Comparison of ENCODE assay signal across 8 cellular contexts in genomic region chr20:36773548-36774242, GRCh38. TPM values are rescaled to one million over a fixed set of nuclear protein-coding genes. Genes with fewer than 3 reads are reported as not detected.
DNase-seq lines count a peak whose midpoint lies in the region; ATAC-seq and TF ChIP-seq lines count a peak whose summit lies in the region.

TSS of gene DSN1 (minus strand) at chr20:36773763. CDS start at chr20:36771458, 2,305 bp downstream.

- H3K27me3 ChIP-seq in IMR-90 (ENCODE audit: control insufficient read depth, insufficient read depth, low read length): no peaks in the 10 kb centered on the region

- H2AK5ac ChIP-seq in IMR-90 (ENCODE audit: low read depth, low read length): peak within 1 kb of the TSS; percentile 97

- H3K9me2 ChIP-seq in OCI-LY7 (ENCODE audit: insufficient read depth, low read length): no peaks in the 10 kb centered on the region

- peak; percentile 77 for ATAC-seq in GM21528 (IDR thresholded peaks at IDR 0.05; ENCODE audit: low FRiP score, unreplicated experiment)
- ATAC-seq in IMR-90 (ENCODE audit: low read depth): peak; percentile 93

- BruUV-seq in IMR-90 (replicated peaks; lab: Mats Ljungman, UMichigan) (no TSS peak), OCI-LY7 (replicated peaks; lab: Mats Ljungman, UMichigan) (no TSS peak)

- H3K9me1 ChIP-seq in IMR-90 (ENCODE audit: insufficient read depth, low read length): no peaks in the 10 kb centered on the region

- dilution Hi-C loops in IMR-90 (cut with HindIII; ENCODE audit: low sequenced_read_pairs, unreplicated experiment): no loop called here

- H3K27ac ChIP-seq in IMR-90 (ENCODE audit: insufficient read depth, low read length) (peak within 1 kb of the TSS; percentile 93), OCI-LY7 (ENCODE audit: low read depth, low read length, poor library complexity, severe bottlenecking) (peak within 1 kb of the TSS; percentile 49)

- TF ChIP-seq CTCF in IMR-90 (conservative IDR thresholded peaks at IDR 0.05; ENCODE audit: low read depth, low read length) (no peak), OCI-LY7 (conservative IDR thresholded peaks at IDR 0.05; ENCODE audit: low read length) (no peak)

- H2BK120ac ChIP-seq in IMR-90 (ENCODE audit: low read depth, low read length): peak within 1 kb of the TSS; percentile 61; the same call in 1 of the 2 replicates

- H3K4ac ChIP-seq in IMR-90 (ENCODE audit: low read depth, low read length): peak within 1 kb of the TSS; percentile 99

- peak within 1 kb of the TSS; percentile 95 for H3K9ac ChIP-seq in IMR-90 (ENCODE audit: low read depth, low read length)

- peak within 1 kb of the TSS; percentile 98 for H4K5ac ChIP-seq in IMR-90 (ENCODE audit: low read depth, low read length)

- H3K56ac ChIP-seq in IMR-90 (ENCODE audit: extremely low read depth, insufficient read depth, low read length): peak within 1 kb of the TSS; percentile 95

- 0% methylated on average over 33 of the region's 65 CpGs; no CpG with 5 or more reads in 1 of the 2 experiments for WGBS in IMR-90 (ENCODE audit: extremely low coverage in 2 of 2, insufficient read length in 1 of 2), 2 experiments

- peaks cover 4 to 18% of the 10 kb centered on the region in 2 experiments; a peak in 3 of 4 replicates for H3K79me1 ChIP-seq in IMR-90 (ENCODE audit: low read depth in 1 of 2, low read length in 2 of 2)

- peak within 1 kb of the TSS; percentile 99 for H3K14ac ChIP-seq in IMR-90 (replicated peaks; ENCODE audit: low read depth, low read length)

- H2AFZ ChIP-seq in IMR-90 (replicated peaks; ENCODE audit: low read length, poor library complexity) (peak within 1 kb of the TSS; percentile 94), OCI-LY7 (ENCODE audit: low read length) (peak within 1 kb of the TSS; percentile 77)

- H2BK5ac ChIP-seq in IMR-90 (ENCODE audit: low read depth, low read length, poor library complexity, severe bottlenecking): peak within 1 kb of the TSS; percentile 87

- H3K4me1 ChIP-seq in IMR-90 (ENCODE audit: control insufficient read depth, insufficient read depth, low read length) (0 out of 2 replicates have a peak, but pooled peaks cover 6% of the 10 kb centered on the region), OCI-LY7 (ENCODE audit: insufficient read depth, low read length, poor library complexity, severe bottlenecking) (peaks cover 41% of the 10 kb centered on the region)

- DNase-seq in DMS 273 treated with DMSO at 0.1 percent for 48 hours (lab: John Stamatoyannopoulos, UW) (peak; percentile 84), IMR-90 (peak; percentile 97), OCI-LY7 (ENCODE audit: low spot score) (peak; percentile 97), activated T-cell treated with anti-CD3 and anti-CD28 coated beads for 1 hour (ENCODE audit: low read depth) (peak; percentile 99), epidermal melanocyte (ENCODE audit: insufficient read length, low spot score) (peak; percentile 88), middle frontal gyrus (ENCODE audit: extremely low spot score, low spot score) (peak; percentile 89)
- peak; percentile 97 to 98 for DNase-seq in stimulated activated CD8-positive, alpha-beta memory T cell treated with anti-CD3 and anti-CD28 coated beads, Interleukin-2, amount 100 ng/mL, for 1 hour (ENCODE audit: low read depth in 2 of 2)

- H3K4me3 ChIP-seq in IMR-90 (ENCODE audit: insufficient read depth, low read depth, low read length) (peak within 1 kb of the TSS; percentile 64), OCI-LY7 (ENCODE audit: low read depth, low read length, poor library complexity, severe bottlenecking) (peak within 1 kb of the TSS; percentile 86)

- in situ Hi-C loops in IMR-90 (cut with MboI; ENCODE audit: low sequenced_read_pairs): no loop called here

- H4K8ac ChIP-seq in IMR-90 (ENCODE audit: low read depth in 2 of 2, low read length in 2 of 2): peak within 1 kb of the TSS; percentile 99

- no peak for TF ChIP-seq RAD21 in IMR-90 (IDR thresholded peaks at IDR 0.05; ENCODE audit: low read length)

- H3K4me2 ChIP-seq in IMR-90 (ENCODE audit: low read depth, low read length): peak within 1 kb of the TSS; percentile 94
- H3K4me2 ChIP-seq in OCI-LY7 (ENCODE audit: low read length): peak within 1 kb of the TSS; percentile 79

- H2BK20ac ChIP-seq in IMR-90 (ENCODE audit: low read depth, low read length): no peak within 1 kb of the TSS

- H3K9me3 ChIP-seq in IMR-90 (ENCODE audit: control insufficient read depth, insufficient read depth, low read length) (no peaks in the 10 kb centered on the region), OCI-LY7 (ENCODE audit: low read length) (no peaks in the 10 kb centered on the region)

- H2BK15ac ChIP-seq in IMR-90 (ENCODE audit: low read depth, low read length): peak within 1 kb of the TSS; percentile 84; the same call in 1 of the 3 replicates

- intact Hi-C loops in IMR-90 (cut with micrococcal nuclease): no loop called here
- intact Hi-C loops in OCI-LY7 (cut with micrococcal nuclease; ENCODE audit: unreplicated experiment): loop anchor here (5.0 kb wide), 1 partner anchor 89 kb away; a partner anchor contains a TSS

- peak within 1 kb of the TSS; percentile 98 for H2AK9ac ChIP-seq in IMR-90 (replicated peaks; ENCODE audit: low read depth, low read length, poor library complexity)

- H3K36me3 ChIP-seq in IMR-90 (ENCODE audit: control insufficient read depth, insufficient read depth, low read length) (peaks cover 3% of the 10 kb centered on the region; the same call in 1 of the 2 replicates), OCI-LY7 (ENCODE audit: insufficient read depth, low read length) (peaks cover 26% of the 10 kb centered on the region; the same call in 1 of the 2 replicates)

- H3K23ac ChIP-seq in IMR-90 (ENCODE audit: low read depth, low read length): peak within 1 kb of the TSS; percentile 99

- POLR2A ChIA-PET in IMR-90 (lab: Charles Lee; ENCODE audit: unreplicated experiment) (no interaction called here), OCI-LY7 (lab: Charles Lee) (interaction anchor here (0.6 to 1.4 kb wide), 8 partner anchors 16 to 158 kb away, joined by 3 to 5 read pairs (median 4); no protein-coding TSS in a partner anchor)

- CTCF ChIA-PET in IMR-90 (lab: Yijun Ruan, JAX): interaction anchor here (0.6 to 1.2 kb wide), 6 partner anchors 19 to 90 kb away, joined by 3 to 4 read pairs (median 3); partner anchors contain the start of gene NDRG3
- CTCF ChIA-PET in OCI-LY7 (lab: Charles Lee; ENCODE audit: unreplicated experiment): interaction anchor here (0.6 to 0.9 kb wide), 4 partner anchors 28 to 130 kb away, joined by 3 to 5 read pairs (median 3); partner anchors contain the start of gene NDRG3

- no peaks in the 10 kb centered on the region for H4K20me1 ChIP-seq in IMR-90 (ENCODE audit: insufficient read depth, low read length)
- no peaks in the 10 kb centered on the region for H4K20me1 ChIP-seq in OCI-LY7 (ENCODE audit: insufficient read depth, low read length)

- TF ChIP-seq POLR2A in IMR-90 (IDR thresholded peaks at IDR 0.05; ENCODE audit: low read depth, low read length): peak; percentile 90

- H4K91ac ChIP-seq in IMR-90 (ENCODE audit: insufficient read depth, low read depth, low read length): peak within 1 kb of the TSS; percentile 99

- H3K18ac ChIP-seq in IMR-90 (ENCODE audit: low read depth, low read length): peak within 1 kb of the TSS; percentile 90

- H3K79me2 ChIP-seq in OCI-LY7 (ENCODE audit: insufficient read depth, low read depth, low read length): peaks cover 15% of the 10 kb centered on the region; the same call in 1 of the 2 replicates

TF ChIP-seq in IMR-90, 13 proteins besides CTCF, POLR2A, EP300 and RAD21:
- TF ChIP-seq MXI1 (IDR thresholded peaks at IDR 0.05; ENCODE audit: borderline replicate concordance, low read depth, low read length) (peak; percentile 69; the same call in 1 of the 2 replicates), MAZ (IDR thresholded peaks at IDR 0.05; ENCODE audit: borderline replicate concordance, low read depth, low read length) (no peak), MAFK (IDR thresholded peaks at IDR 0.05; ENCODE audit: low read depth, low read length) (no peak), ELK1 (IDR thresholded peaks at IDR 0.05; ENCODE audit: borderline replicate concordance, low read depth, low read length) (no peak), CEBPB (IDR thresholded peaks at IDR 0.05; ENCODE audit: low read depth, low read length) (no peak), BHLHE40 (IDR thresholded peaks at IDR 0.05; ENCODE audit: low read depth, low read length) (no peak), RFX5 (IDR thresholded peaks at IDR 0.05; ENCODE audit: low read depth, low read length) (no peak), SMC3 (IDR thresholded peaks at IDR 0.05; ENCODE audit: low read depth, low read length) (no peak), NFE2L2 (IDR thresholded peaks at IDR 0.05; ENCODE audit: low read depth, low read length) (no peak), CHD1 (IDR thresholded peaks at IDR 0.05; ENCODE audit: low read depth, low read length) (peak; percentile 94; the same call in 1 of the 2 replicates), FOS (IDR thresholded peaks at IDR 0.05; ENCODE audit: low read depth, low read length) (no peak), RCOR1 (IDR thresholded peaks at IDR 0.05; ENCODE audit: insufficient replicate concordance, low read length) (no peak)
- TF ChIP-seq, protein P1, sequence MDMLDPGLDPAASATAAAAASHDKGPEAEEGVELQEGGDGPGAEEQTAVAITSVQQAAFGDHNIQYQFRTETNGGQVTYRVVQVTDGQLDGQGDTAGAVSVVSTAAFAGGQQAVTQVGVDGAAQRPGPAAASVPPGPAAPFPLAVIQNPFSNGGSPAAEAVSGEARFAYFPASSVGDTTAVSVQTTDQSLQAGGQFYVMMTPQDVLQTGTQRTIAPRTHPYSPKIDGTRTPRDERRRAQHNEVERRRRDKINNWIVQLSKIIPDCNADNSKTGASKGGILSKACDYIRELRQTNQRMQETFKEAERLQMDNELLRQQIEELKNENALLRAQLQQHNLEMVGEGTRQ (IDR thresholded peaks at IDR 0.05; ENCODE audit: low read depth, low read length): peak; percentile 57

RNA-seq across cellular contexts. Expression of gene DSN1, which starts in this region (rescaled TPM):
- total RNA-seq in IMR-90 (2012; rRNA removed): 16.3 and 18.3 TPM in 2 replicates
- 9.4 and 10.5 TPM in 2 replicates for polyA plus RNA-seq in IMR-90 (2012; rRNA removed)
- 2.9 and 5.5 TPM in 2 replicates for polyA plus RNA-seq in IMR-90 (2012; cell fraction: cytosol; rRNA removed)
- polyA plus RNA-seq in IMR-90 (2012; cell fraction: nucleus; rRNA removed; ENCODE audit: low replicate concordance): 3.2 and 10.1 TPM in 2 replicates
- 37.6 and 38.3 TPM in 2 replicates for total RNA-seq in OCI-LY7 (2014; rRNA removed; shearing (Covaris generic))
- total RNA-seq in OCI-LY7 (2022): 33.0 and 36.8 TPM in 2 replicates

Comparison
In these comparisons a context has a peak if more than half of its experiments do, and no peak if none do; other contexts are left out.
1. Peak in every context shown above with its lines: DNase-seq, ATAC-seq, H3K4me3 ChIP-seq and H3K27ac ChIP-seq.